Comparison of ENCODE assay signal across 18 cellular contexts in the genomic region with DNA sequence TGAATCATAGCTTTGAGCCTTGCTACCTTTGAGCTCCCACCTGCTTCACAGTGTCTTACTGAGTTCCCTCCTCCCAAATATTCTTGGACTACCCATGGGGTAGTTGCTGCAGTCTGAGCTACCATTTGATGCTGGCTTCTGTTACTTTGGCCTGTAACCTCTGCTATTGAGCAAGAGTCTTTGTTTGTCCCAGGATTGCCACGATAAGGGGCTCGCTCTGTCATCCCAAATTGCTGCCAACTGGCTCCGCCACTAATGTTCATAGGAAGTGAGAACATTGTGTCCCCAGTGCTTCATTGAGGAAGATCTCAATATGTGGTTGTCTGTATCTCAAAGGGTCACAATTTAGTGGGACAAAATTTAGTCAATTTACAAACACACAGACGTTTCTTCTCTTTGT.
DNase-seq lines count a peak whose midpoint lies in the region; ATAC-seq, FAIRE-seq and TF ChIP-seq lines count a peak whose summit lies in the region.
"Had no signal": no experiment of that assay in that cellular context is flagged by ENCODE, and none has a peak within 500 bp of the region (broad histone marks: within the 10 kb centered on the region; RNA-seq: fewer than 3 reads in every experiment).

No MANE protein-coding gene starts in this region.

- no peaks in the 10 kb centered on the region for H3K4me1 Mint-ChIP-seq in activated CD4-positive, alpha-beta memory T cell treated with anti-CD3 and anti-CD28 coated beads, Interleukin-2, amount 10 ng/mL, durations not matched to agents 7 days and 5 days
- H3K4me1 Mint-ChIP-seq: CD4-positive, alpha-beta memory T cell had no signal

- H3K27ac ChIP-seq in liver (ENCODE audit: low read depth in 1 of 2, low read length in 2 of 2) (peak overlapping the region; percentile 53 to 64), HepG2 (ENCODE audit: extremely low read length, insufficient read depth, low read length) (no peak overlapping the region), right lobe of liver (peak overlapping the region; percentile 26 to 86 (median 62)), gastrocnemius medialis (peak overlapping the region; percentile 34 to 62 (median 39))

- intact Hi-C loops in HepG2 (cut with micrococcal nuclease; ENCODE audit: unreplicated experiment), result no loop called here
- intact Hi-C loops in right lobe of liver (cut with DNase I), result no loop called here
- intact Hi-C loops in gastrocnemius medialis (cut with DNase I; ENCODE audit: low total_unique reads), result no loop called here

- H3K4me2 ChIP-seq in HepG2 (ENCODE audit: low read depth, low read length), result no peak overlapping the region

- in situ Hi-C loops in HepG2 (cut with HindIII; ENCODE audit: extremely low pct_ligation_motif_present, low pct_unique_long_range_greater_than_20kb) (no loop called here), gastrocnemius medialis (cut with MboI; ENCODE audit: low sequenced_read_pairs in 4 of 4) (no loop called here)

- ATAC-seq in HepG2 (no peak), right lobe of liver (peak; percentile 86 to 91 (median 87)), gastrocnemius medialis (peak; percentile 79 to 90), GM18520 (IDR thresholded peaks at IDR 0.05; ENCODE audit: unreplicated experiment) (no peak), HG03039 (IDR thresholded peaks at IDR 0.05; ENCODE audit: unreplicated experiment) (no peak)

- H3K9me3 ChIP-seq in liver (ENCODE audit: control insufficient read depth in 4 of 4, low read length in 3 of 4) (no peaks in the 10 kb centered on the region), HepG2 (ENCODE audit: low read length) (no peaks in the 10 kb centered on the region), right lobe of liver (no peaks in the 10 kb centered on the region), gastrocnemius medialis (no peaks in the 10 kb centered on the region)

- H3K4me3 ChIP-seq in liver (ENCODE audit: low read depth in 1 of 3, low read length in 3 of 3), result no peak overlapping the region
- no peak overlapping the region for H3K4me3 ChIP-seq in HepG2 (replicated peaks in 1 of 3; ENCODE audit: insufficient read depth in 1 of 3, low read depth in 2 of 3, low read length in 3 of 3)
- no peak overlapping the region for H3K4me3 ChIP-seq in right lobe of liver
- no peak overlapping the region for H3K4me3 ChIP-seq in gastrocnemius medialis

- FAIRE-seq in HepG2 (lab: Jason Lieb, UNC), result no peak

- POLR2A ChIA-PET in HepG2 (lab: Yijun Ruan, JAX), result no interaction called here
- POLR2A ChIA-PET in activated CD4-positive, alpha-beta memory T cell treated with anti-CD3 and anti-CD28 coated beads, Interleukin-2, amount 10 ng/mL, durations not matched to agents 7 days and 5 days (lab: Charles Lee), result no interaction called here

- TF ChIP-seq RAD21 in liver (IDR thresholded peaks at IDR 0.05) (peak; percentile 55 to 60), HepG2 (CRISPR knock-in tag; IDR thresholded peaks at IDR 0.05) (no peak)

- 23% methylated on average over 4 of the region's 4 CpGs for WGBS in liver
- 15% methylated on average over 4 of the region's 4 CpGs for WGBS in HepG2 (ENCODE audit: low lambda C conversion rate)
- 16% methylated on average over 4 of the region's 4 CpGs for WGBS in right lobe of liver (ENCODE audit: insufficient coverage, low coverage, low lambda C conversion rate, missing lambda C conversion rate)

- H3K36me3 ChIP-seq in liver (ENCODE audit: control insufficient read depth in 4 of 4, insufficient read depth in 3 of 4, low read depth in 1 of 4, low read length in 3 of 4) (no peaks in the 10 kb centered on the region), HepG2 (replicated peaks in 1 of 2; ENCODE audit: control insufficient read depth in 1 of 2, insufficient read depth in 2 of 2, low read length in 2 of 2) (no peaks in the 10 kb centered on the region), right lobe of liver (no peaks in the 10 kb centered on the region), gastrocnemius medialis (no peaks in the 10 kb centered on the region)

- H2AFZ ChIP-seq in HepG2 (ENCODE audit: low read length), result no peak overlapping the region

- CTCF ChIA-PET in HepG2 (lab: Yijun Ruan, JAX; ENCODE audit: low intra/inter-chr PET ratio, low total read pairs), result no interaction called here
- CTCF ChIA-PET in activated CD4-positive, alpha-beta memory T cell treated with anti-CD3 and anti-CD28 coated beads, Interleukin-2, amount 10 ng/mL, durations not matched to agents 7 days and 5 days (lab: Charles Lee), result no interaction called here

- H3K9me3 Mint-ChIP-seq in activated CD4-positive, alpha-beta memory T cell treated with anti-CD3 and anti-CD28 coated beads, Interleukin-2, amount 10 ng/mL, durations not matched to agents 7 days and 5 days, result no peaks in the 10 kb centered on the region
- H3K9me3 Mint-ChIP-seq: CD4-positive, alpha-beta memory T cell had no signal

- no peak overlapping the region for H3K4me3 Mint-ChIP-seq in activated CD4-positive, alpha-beta memory T cell treated with anti-CD3 and anti-CD28 coated beads, Interleukin-2, amount 10 ng/mL, durations not matched to agents 7 days and 5 days
- H3K4me3 Mint-ChIP-seq: CD4-positive, alpha-beta memory T cell had no signal

- no peaks in the 10 kb centered on the region for H4K20me1 ChIP-seq in HepG2 (ENCODE audit: insufficient read depth, low read length)

- no peak overlapping the region for H3K9ac ChIP-seq in liver (ENCODE audit: low read depth in 1 of 2, low read length in 2 of 2)
- no peak overlapping the region for H3K9ac ChIP-seq in HepG2 (ENCODE audit: insufficient read depth, low read depth, low read length)

- no peaks in the 10 kb centered on the region for H3K79me2 ChIP-seq in HepG2 (ENCODE audit: insufficient read depth, low read length)

- TF ChIP-seq EP300 in HepG2 (IDR thresholded peaks at IDR 0.05; ENCODE audit: low read depth in 2 of 2, low read length in 2 of 2) (no peak), HepG2 (CRISPR knock-in tag; IDR thresholded peaks at IDR 0.05; ENCODE audit: borderline replicate concordance) (no peak)

- H3K4me1 ChIP-seq in liver (ENCODE audit: control insufficient read depth in 4 of 4, insufficient read depth in 4 of 4, low read length in 3 of 4) (peaks cover 2 to 37% (median 28%) of the 10 kb centered on the region in 4 donors), HepG2 (ENCODE audit: insufficient read depth, low read length) (no peaks in the 10 kb centered on the region), right lobe of liver (peaks cover 0 to 36% (median 18%) of the 10 kb centered on the region in 4 donors), gastrocnemius medialis (no peaks in the 10 kb centered on the region)

- DNase-seq in HepG2 (ENCODE audit: low spot score) (no peak), right lobe of liver (peak; percentile 81 to 92 (median 84)), gastrocnemius medialis (peak; percentile 61 to 84), DMS53 treated with DMSO at 0.1 percent for 48 hours (lab: John Stamatoyannopoulos, UW; ENCODE audit: unreplicated experiment) (no peak)
- no peak for DNase-seq in activated CD4-positive, alpha-beta memory T cell treated with anti-CD3 and anti-CD28 coated beads, Interleukin-2, amount 10 ng/mL, durations not matched to agents 7 days and 5 days
- DNase-seq: 8988T; Calu3; CD4-positive, alpha-beta memory T cell; DMS53; H7; IMR-90; NCI-H1105 treated with DMSO at 0.1 percent for 48 hours; NCI-H187 treated with DMSO at 0.1 percent for 48 hours; NCI-H69; NK-92 treated with Interleukin-12 subunit alpha and Interleukin-12 subunit beta, amount 100 ng/mL, for 24 hours had no signal

- peaks cover 15% of the 10 kb centered on the region for H3K27me3 Mint-ChIP-seq in activated CD4-positive, alpha-beta memory T cell treated with anti-CD3 and anti-CD28 coated beads, Interleukin-2, amount 10 ng/mL, durations not matched to agents 7 days and 5 days

- no peaks in the 10 kb centered on the region for H3K36me3 Mint-ChIP-seq in activated CD4-positive, alpha-beta memory T cell treated with anti-CD3 and anti-CD28 coated beads, Interleukin-2, amount 10 ng/mL, durations not matched to agents 7 days and 5 days (ENCODE audit: low read depth)
- H3K36me3 Mint-ChIP-seq: CD4-positive, alpha-beta memory T cell had no signal

- no peak overlapping the region for H3K27ac Mint-ChIP-seq in activated CD4-positive, alpha-beta memory T cell treated with anti-CD3 and anti-CD28 coated beads, Interleukin-2, amount 10 ng/mL, durations not matched to agents 7 days and 5 days
- H3K27ac Mint-ChIP-seq: CD4-positive, alpha-beta memory T cell had no signal

- no peak for TF ChIP-seq CTCF in liver (IDR thresholded peaks at IDR 0.05; ENCODE audit: low read depth, low read length, missing input control)
- TF ChIP-seq CTCF in HepG2 (CRISPR knock-in tag; IDR thresholded peaks at IDR 0.05), result no peak
- no peak for TF ChIP-seq CTCF in right lobe of liver (IDR thresholded peaks at IDR 0.05)
- TF ChIP-seq CTCF in gastrocnemius medialis (IDR thresholded peaks at IDR 0.05 in 4 of 5, conservative IDR thresholded peaks at IDR 0.05 in 1 of 5), result no peak

- BruUV-seq in HepG2 (replicated peaks; lab: Mats Ljungman, UMichigan), result no TSS peak

- no peak for TF ChIP-seq POLR2A in HepG2 (IDR thresholded peaks at IDR 0.05; ENCODE audit: insufficient read depth in 1 of 2, low read depth in 2 of 2, low read length in 2 of 2)
- TF ChIP-seq POLR2A in right lobe of liver (IDR thresholded peaks at IDR 0.05), result no peak
- TF ChIP-seq POLR2A in gastrocnemius medialis (IDR thresholded peaks at IDR 0.05), result no peak

- H3K27me3 ChIP-seq in liver (ENCODE audit: control insufficient read depth in 4 of 4, insufficient read depth in 4 of 4, low read length in 3 of 4) (no peaks in the 10 kb centered on the region), HepG2 (ENCODE audit: control insufficient read depth in 1 of 2, insufficient read depth in 2 of 2, low read length in 2 of 2) (peaks cover 2 to 13% of the 10 kb centered on the region in 2 experiments; a peak in 3 of 5 replicates), right lobe of liver (no peaks in the 10 kb centered on the region), gastrocnemius medialis (no peaks in the 10 kb centered on the region)

TF ChIP-seq in liver, 16 proteins besides CTCF, POLR2A, EP300 and RAD21 (continues in another document):
- TF ChIP-seq HNF4A (conservative IDR thresholded peaks at IDR 0.05), result peak; percentile 91 to 93
- TF ChIP-seq, protein P1, sequence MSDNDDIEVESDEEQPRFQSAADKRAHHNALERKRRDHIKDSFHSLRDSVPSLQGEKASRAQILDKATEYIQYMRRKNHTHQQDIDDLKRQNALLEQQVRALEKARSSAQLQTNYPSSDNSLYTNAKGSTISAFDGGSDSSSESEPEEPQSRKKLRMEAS (IDR thresholded peaks at IDR 0.05), result peak; percentile 93
- TF ChIP-seq JUND (IDR thresholded peaks at IDR 0.05), result peak; percentile 81 to 94
- TF ChIP-seq EGR1 (IDR thresholded peaks at IDR 0.05; ENCODE audit: low read depth in 2 of 2), result peak in 1 of 2 donors; percentile 88

TF ChIP-seq in HepG2, 621 proteins besides CTCF, POLR2A, EP300 and RAD21 (continues in another document):
- no peak for TF ChIP-seq PPARG (CRISPR knock-in tag; conservative IDR thresholded peaks at IDR 0.05)
- TF ChIP-seq NFE2 (CRISPR knock-in tag; IDR thresholded peaks at IDR 0.05), result no peak
- TF ChIP-seq ELF3 (CRISPR knock-in tag; IDR thresholded peaks at IDR 0.05), result no peak
- TF ChIP-seq HOXA9 (CRISPR knock-in tag; IDR thresholded peaks at IDR 0.05; ENCODE audit: borderline replicate concordance), result no peak

Comparison
In these comparisons a context has a peak if more than half of its experiments do, and no peak if none do; other contexts are left out.
1. ATAC-seq: peak in right lobe of liver (4 of 4) and gastrocnemius medialis (2 of 2); none in HepG2 (single experiment), GM18520 (single experiment) and HG03039 (single experiment).
2. DNase-seq: peak in right lobe of liver (3 of 3) and gastrocnemius medialis (2 of 2); none in HepG2 (single experiment), DMS53 treated with DMSO at 0.1 percent for 48 hours (single experiment) and activated CD4-positive, alpha-beta memory T cell treated with anti-CD3 and anti-CD28 coated beads, Interleukin-2, amount 10 ng/mL, durations not matched to agents 7 days and 5 days (single experiment).